8 cellular contexts compared by ENCODE assay signal in the genomic region with DNA sequence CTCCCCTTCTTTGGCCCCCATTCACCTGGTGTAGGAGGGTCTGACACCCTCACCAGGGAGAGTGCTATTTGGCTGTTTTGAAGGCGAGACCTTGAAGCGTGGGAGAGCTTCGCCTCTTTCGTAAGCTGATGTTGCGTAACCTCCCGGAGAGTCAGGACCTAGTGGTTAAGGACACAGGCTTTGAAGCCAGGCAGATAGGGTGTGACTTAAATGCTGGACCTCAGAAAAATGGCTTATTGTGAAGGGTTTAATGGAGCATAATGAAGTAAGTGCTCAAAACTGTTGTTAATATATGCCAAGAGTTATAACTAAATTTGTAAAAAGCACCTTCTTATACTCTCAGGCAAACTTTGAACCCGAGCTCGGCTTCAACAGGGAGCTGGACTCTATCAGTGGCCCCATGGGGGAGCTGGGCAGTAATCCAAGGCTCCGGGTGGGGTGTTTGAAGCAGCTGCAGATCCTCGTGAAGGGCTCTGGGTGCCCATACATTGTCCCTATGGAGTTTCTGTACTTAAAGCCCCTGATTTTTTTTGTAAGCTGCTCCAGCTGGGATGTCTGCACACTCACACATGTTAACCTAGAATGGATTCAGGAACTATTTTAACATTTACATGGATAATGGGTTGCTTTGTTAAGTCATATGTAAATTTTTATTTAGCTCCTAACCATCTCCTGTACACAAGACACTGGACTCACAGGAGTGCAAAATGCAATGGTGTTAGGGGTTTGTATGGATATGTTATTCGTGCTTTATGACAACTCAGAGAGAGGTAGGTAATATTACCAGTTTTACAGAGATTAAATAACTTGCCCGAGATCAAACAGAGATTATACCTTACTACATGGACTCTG. TPM values are rescaled to one million over a fixed set of nuclear protein-coding genes. Genes with fewer than 3 reads are reported as not detected.
DNase-seq lines count a peak whose midpoint lies in the region; ATAC-seq and TF ChIP-seq lines count a peak whose summit lies in the region.

No MANE protein-coding gene starts in this region.

- H3K27ac ChIP-seq in gastroesophageal sphincter (peak overlapping the region in 3 of 4 donors; percentile 68 to 70 (median 68)), WERI-Rb-1 (no peak overlapping the region)

- peak; percentile 85 for ATAC-seq in gastroesophageal sphincter

- H3K4me3 ChIP-seq in gastroesophageal sphincter: no peak overlapping the region
- no peak overlapping the region for H3K4me3 ChIP-seq in WERI-Rb-1 (ENCODE audit: low read depth, low read length)

- WGBS in gastroesophageal sphincter (ENCODE audit: low coverage in 1 of 2), 2 donors: 30 to 43% methylated on average over 11 to 12 of the region's 12 CpGs

- no peak for TF ChIP-seq EP300 in gastroesophageal sphincter (IDR thresholded peaks at IDR 0.05)

- H3K9me3 ChIP-seq in gastroesophageal sphincter (no peaks in the 10 kb centered on the region), WERI-Rb-1 (ENCODE audit: severe bottlenecking) (no peaks in the 10 kb centered on the region)

- TF ChIP-seq CTCF in gastroesophageal sphincter (IDR thresholded peaks at IDR 0.05) (no peak), WERI-Rb-1 (IDR thresholded peaks at IDR 0.05; ENCODE audit: low read depth, low read length) (no peak)

- peaks cover 25 to 89% (median 29%) of the 10 kb centered on the region in 3 donors for H3K4me1 ChIP-seq in gastroesophageal sphincter

- DNase-seq in AML-193 (lab: John Stamatoyannopoulos, UW) (peak; percentile 84 to 88), HPDE6-E6E7 (ENCODE audit: extremely low spot score) (peak; percentile 69), SW 1271 (lab: John Stamatoyannopoulos, UW) (peak; percentile 95 to 98), pulmonary artery endothelial cell (ENCODE audit: low read depth, low spot score) (peak; percentile 78), WERI-Rb-1 (no peak), activated gamma-delta T cell (lab: John Stamatoyannopoulos, UW) (no peak)
- DNase-seq in activated effector memory CD4-positive, alpha-beta T cell treated with anti-CD3 and anti-CD28 coated beads, Interleukin-2, amount 50 U/mL, for 16 hours: no peak

- H3K36me3 ChIP-seq in gastroesophageal sphincter (no peaks in the 10 kb centered on the region), WERI-Rb-1 (no peaks in the 10 kb centered on the region)

- no peak for TF ChIP-seq POLR2A in gastroesophageal sphincter (IDR thresholded peaks at IDR 0.05)

- H3K27me3 ChIP-seq in gastroesophageal sphincter: no peaks in the 10 kb centered on the region
- H3K27me3 ChIP-seq in WERI-Rb-1 (ENCODE audit: insufficient read depth, low read depth, severe bottlenecking): no peaks in the 10 kb centered on the region

RNA-seq across cellular contexts. Expression of gene PPFIBP1, which starts 26.0 kb away (rescaled TPM):
- total RNA-seq in gastroesophageal sphincter (10 to 100 TPM; 70.7 to 78.7 (median 72.5) TPM), pulmonary artery endothelial cell (133 and 179 TPM in 2 replicates)

Comparison
In these comparisons a context has a peak if more than half of its experiments do, and no peak if none do; other contexts are left out.
1. DNase-seq: peak in AML-193 (2 of 2), HPDE6-E6E7 (single experiment), SW 1271 (2 of 2) and pulmonary artery endothelial cell (single experiment); none in activated effector memory CD4-positive, alpha-beta T cell treated with anti-CD3 and anti-CD28 coated beads, Interleukin-2, amount 50 U/mL, for 16 hours (single experiment), WERI-Rb-1 (single experiment) and activated gamma-delta T cell (single experiment).